ENCODE assay signal across 8 cellular contexts in the genomic region with DNA sequence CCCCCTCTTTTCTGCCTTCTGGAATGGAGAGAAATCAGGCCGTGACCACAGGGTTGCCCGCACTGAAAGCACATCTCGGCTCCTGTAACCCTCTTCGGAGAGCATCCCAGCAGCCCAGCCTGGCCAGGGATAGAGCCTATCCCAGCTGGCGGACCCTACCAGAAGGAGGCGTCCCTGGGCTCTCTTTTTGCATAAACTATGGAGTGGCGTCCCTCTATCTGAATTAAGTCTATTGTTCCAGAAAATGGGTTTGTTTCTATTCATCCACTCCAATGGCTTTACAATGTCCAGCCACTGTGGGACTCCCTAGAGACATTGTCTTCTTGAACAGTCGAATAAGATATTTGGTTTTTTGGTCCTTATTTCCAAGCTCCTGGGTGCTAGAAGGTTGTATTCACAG. TPM values are rescaled to one million over a fixed set of nuclear protein-coding genes. Genes with fewer than 3 reads are reported as not detected.
A peak's percentile ranks its signal among the peaks of the same experiment; 100 is the strongest.
DNase-seq lines count a peak whose midpoint lies in the region; ATAC-seq and TF ChIP-seq lines count a peak whose summit lies in the region.

No MANE protein-coding gene starts in this region.

- 23 to 53% (median 37%) methylated on average over 8 of the region's 8 CpGs for WGBS in heart left ventricle, 4 donors
- 20 to 57% (median 28%) methylated on average over 5 to 8 of the region's 8 CpGs for WGBS in psoas muscle, 3 donors

- ATAC-seq in Panc1 (0 out of 2 replicates have a peak, but pooled peaks have one; percentile 33), heart left ventricle (peak in 3 of 4 donors; percentile 42 to 64 (median 55)), psoas muscle (no peak)

- no peak overlapping the region; a peak in 2 of 4 replicates for H3K4me3 ChIP-seq in Panc1 (ENCODE audit: low read depth in 2 of 2, low read length in 2 of 2)
- H3K4me3 ChIP-seq in heart left ventricle = peak overlapping the region in 9 of 12 donors; percentile 39 to 62 (median 52)
- peak overlapping the region; percentile 55 for H3K4me3 ChIP-seq in psoas muscle

- CTCF ChIA-PET in Panc1 (lab: Charles Lee) = interaction anchor here (0.6 to 0.7 kb wide), 3 partner anchors 62 to 545 kb away, joined by 3 to 11 read pairs (median 4); no protein-coding TSS in a partner anchor
- CTCF ChIA-PET in activated CD4-positive, alpha-beta T cell treated with anti-CD3 and anti-CD28 coated beads, Interleukin-2, amount 10 ng/mL, durations not matched to agents 7 days and 5 days (lab: Charles Lee) = interaction anchor here (0.7 to 1.0 kb wide), 2 partner anchors 23 to 271 kb away, joined by 3 to 4 read pairs; no protein-coding TSS in a partner anchor

- in situ Hi-C loops in Panc1 (cut with HindIII; ENCODE audit: low pct_unique_long_range_greater_than_20kb, low sequenced_read_pairs) = no loop called here

- no peaks in the 10 kb centered on the region for H3K9me3 Mint-ChIP-seq in activated CD4-positive, alpha-beta T cell treated with anti-CD3 and anti-CD28 coated beads, Interleukin-2, amount 10 ng/mL, durations not matched to agents 7 days and 5 days

- POLR2A ChIA-PET in Panc1 (lab: Charles Lee) = no interaction called here
- POLR2A ChIA-PET in activated CD4-positive, alpha-beta T cell treated with anti-CD3 and anti-CD28 coated beads, Interleukin-2, amount 10 ng/mL, durations not matched to agents 7 days and 5 days (lab: Charles Lee) = no interaction called here

- H3K9me3 ChIP-seq in Panc1 (ENCODE audit: control insufficient read depth, insufficient read depth, low read depth, low read length) = no peaks in the 10 kb centered on the region
- no peaks in the 10 kb centered on the region for H3K9me3 ChIP-seq in heart left ventricle
- H3K9me3 ChIP-seq in psoas muscle = no peaks in the 10 kb centered on the region

- no peak overlapping the region for H3K4me3 Mint-ChIP-seq in activated CD4-positive, alpha-beta T cell treated with anti-CD3 and anti-CD28 coated beads, Interleukin-2, amount 10 ng/mL, durations not matched to agents 7 days and 5 days

- H3K4me1 ChIP-seq in Panc1 (ENCODE audit: control insufficient read depth, insufficient read depth, low read length) (no peaks in the 10 kb centered on the region), heart left ventricle (peaks cover 0 to 10% (median 0%) of the 10 kb centered on the region in 12 donors), psoas muscle (no peaks in the 10 kb centered on the region)

- no TSS peak for BruUV-seq in Panc1 (replicated peaks; lab: Mats Ljungman, UMichigan)

- H3K27ac Mint-ChIP-seq in activated CD4-positive, alpha-beta T cell treated with anti-CD3 and anti-CD28 coated beads, Interleukin-2, amount 10 ng/mL, durations not matched to agents 7 days and 5 days = no peak overlapping the region

- DNase-seq in ELF-1 (ENCODE audit: low read depth, low spot score) (peak; percentile 82), Panc1 (ENCODE audit: low read depth, low spot score) (no peak), heart left ventricle (peak in 3 of 5 donors; percentile 7 to 52 (median 27)), psoas muscle (peak in 1 of 2 donors; percentile 23), SKM-1 (lab: John Stamatoyannopoulos, UW; ENCODE audit: unreplicated experiment) (no peak), NAMALWA (ENCODE audit: low spot score) (no peak), LoVo (ENCODE audit: low spot score) (no peak)
- DNase-seq in activated CD4-positive, alpha-beta T cell treated with anti-CD3 and anti-CD28 coated beads, Interleukin-2, amount 10 ng/mL, durations not matched to agents 7 days and 5 days = no peak

- TF ChIP-seq POLR2A in heart left ventricle (IDR thresholded peaks at IDR 0.05) = no peak

- H3K4me1 Mint-ChIP-seq in activated CD4-positive, alpha-beta T cell treated with anti-CD3 and anti-CD28 coated beads, Interleukin-2, amount 10 ng/mL, durations not matched to agents 7 days and 5 days = peaks cover 2% of the 10 kb centered on the region

- H3K27ac ChIP-seq in Panc1 (ENCODE audit: low read length) = no peak overlapping the region
- H3K27ac ChIP-seq in heart left ventricle = peak overlapping the region in 1 of 12 donors; percentile 9
- H3K27ac ChIP-seq in psoas muscle = no peak overlapping the region

- intact Hi-C loops in Panc1 (cut with micrococcal nuclease; ENCODE audit: unreplicated experiment) = no loop called here
- intact Hi-C loops in heart left ventricle (cut with DNase I) = loop anchor here in 2 of 10 donors (5.0 to 10.0 kb wide), 2 partner anchors 215 to 217 kb away; no protein-coding TSS in a partner anchor
- intact Hi-C loops in psoas muscle (cut with DNase I) = loop anchor here in 1 of 2 donors (2.0 kb wide), 1 partner anchor 217 kb away; no protein-coding TSS in a partner anchor

- peaks cover 50% of the 10 kb centered on the region for H3K27me3 Mint-ChIP-seq in activated CD4-positive, alpha-beta T cell treated with anti-CD3 and anti-CD28 coated beads, Interleukin-2, amount 10 ng/mL, durations not matched to agents 7 days and 5 days

- TF ChIP-seq CTCF in Panc1 (IDR thresholded peaks at IDR 0.05) = peak; percentile 49
- peak in 5 of 12 donors; percentile 12 to 30 (median 22) for TF ChIP-seq CTCF in heart left ventricle (IDR thresholded peaks at IDR 0.05)
- TF ChIP-seq CTCF in psoas muscle (IDR thresholded peaks at IDR 0.05) = no peak

- H3K27me3 ChIP-seq in Panc1 (ENCODE audit: control insufficient read depth, insufficient read depth, low read length) = peaks cover 7% of the 10 kb centered on the region; the same call in 1 of the 2 replicates
- H3K27me3 ChIP-seq in heart left ventricle = peaks cover 0 to 87% (median 4%) of the 10 kb centered on the region in 9 donors
- H3K27me3 ChIP-seq in psoas muscle (ENCODE audit: insufficient read depth in 3 of 3, low read length in 2 of 3) = peaks cover 0 to 55% (median 0%) of the 10 kb centered on the region in 3 donors

- H3K36me3 ChIP-seq in Panc1 (ENCODE audit: control insufficient read depth, insufficient read depth, low read length) (no peaks in the 10 kb centered on the region), heart left ventricle (no peaks in the 10 kb centered on the region), psoas muscle (ENCODE audit: insufficient read depth in 1 of 2, low read depth in 1 of 2) (no peaks in the 10 kb centered on the region)

- no peaks in the 10 kb centered on the region for H3K36me3 Mint-ChIP-seq in activated CD4-positive, alpha-beta T cell treated with anti-CD3 and anti-CD28 coated beads, Interleukin-2, amount 10 ng/mL, durations not matched to agents 7 days and 5 days (ENCODE audit: low read depth)

RNA-seq across cellular contexts. Expression of a gene that starts 0.7 kb away (rescaled TPM):
- total RNA-seq in Panc1 (2021; ENCODE audit: unreplicated experiment) = 0.36 TPM
- 0.46 TPM for polyA plus RNA-seq in Panc1 (2012; ENCODE audit: insufficient read length)
- total RNA-seq in heart left ventricle = 10 to 100 TPM in 2 of 9 donors, 1 to 10 TPM in 7; 3.1 to 14.0 (median 5.8) TPM
- polyA plus RNA-seq in heart left ventricle = 1 to 10 TPM; 1.8 to 2.4 TPM
- total RNA-seq in psoas muscle = 1 to 10 TPM; 1.9 to 4.4 (median 3.4) TPM
- under 1 TPM; 0.30 to 0.48 (median 0.40) TPM for polyA plus RNA-seq in psoas muscle
- total RNA-seq in activated CD4-positive, alpha-beta T cell treated with anti-CD3 and anti-CD28 coated beads, Interleukin-2, amount 10 ng/mL, durations not matched to agents 7 days and 5 days = 1 to 10 TPM in 1 of 2 experiments, under 1 TPM in 1; 1.00 to 1.1 TPM

Comparison
In these comparisons a context has a peak if more than half of its experiments do, and no peak if none do; other contexts are left out.
1. DNase-seq: peak in ELF-1 (single experiment) and heart left ventricle (3 of 5); none in Panc1 (single experiment), SKM-1 (single experiment), NAMALWA (single experiment), LoVo (single experiment) and activated CD4-positive, alpha-beta T cell treated with anti-CD3 and anti-CD28 coated beads, Interleukin-2, amount 10 ng/mL, durations not matched to agents 7 days and 5 days (single experiment).
2. ATAC-seq: peak in Panc1 (single experiment) and heart left ventricle (3 of 4); none in psoas muscle (0 of 4).
3. H3K4me3 ChIP-seq: peak in heart left ventricle (9 of 12) and psoas muscle (single experiment); none in Panc1 (0 of 2).